24 cellular contexts compared by ENCODE assay signal in the genomic region with DNA sequence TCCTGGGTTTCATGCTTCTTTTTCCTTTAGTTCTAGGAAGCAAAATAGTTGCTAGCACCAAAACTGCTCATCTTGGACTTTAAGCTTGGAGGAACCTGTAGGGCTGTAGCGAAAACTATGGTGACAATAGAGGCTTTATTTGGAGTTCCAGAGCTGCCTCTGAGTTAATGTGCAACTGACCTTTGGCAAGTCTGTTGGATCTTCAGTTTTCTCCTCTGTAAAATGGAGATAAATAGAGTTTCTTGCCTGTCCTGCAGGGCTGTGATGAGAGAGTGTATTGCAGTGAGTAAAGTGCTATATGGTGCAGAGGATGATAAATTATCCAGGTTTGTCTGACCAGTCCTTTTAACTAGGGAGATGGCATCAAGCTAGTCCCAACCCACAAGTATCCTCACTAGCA.
DNase-seq lines count a peak whose midpoint lies in the region; ATAC-seq, FAIRE-seq and TF ChIP-seq lines count a peak whose summit lies in the region.
"Had no signal": no experiment of that assay in that cellular context is flagged by ENCODE, and none has a peak within 500 bp of the region (broad histone marks: within the 10 kb centered on the region; RNA-seq: fewer than 3 reads in every experiment).

No MANE protein-coding gene starts in this region.

- peak overlapping the region in 2 of 3 experiments; percentile 32 to 45; a peak in 3 of 6 replicates for H3K4me3 ChIP-seq in HepG2 (replicated peaks in 1 of 3; ENCODE audit: insufficient read depth in 1 of 3, low read depth in 2 of 3, low read length in 3 of 3)
- H3K4me3 ChIP-seq: GM23338 had no signal

- peak overlapping the region; percentile 35; the same call in 1 of the 2 replicates for H3K9ac ChIP-seq in HepG2 (ENCODE audit: insufficient read depth, low read depth, low read length)

- H3K27ac Mint-ChIP-seq in central memory CD8-positive, alpha-beta T cell (ENCODE audit: low read depth) = no peak overlapping the region
- peak overlapping the region; percentile 24 for H3K27ac Mint-ChIP-seq in nephron progenitor cell
- H3K27ac Mint-ChIP-seq: B cell; CD8-positive, alpha-beta T cell; GM23338; H9 had no signal

- peak overlapping the region; percentile 56 for H3K4me3 Mint-ChIP-seq in central memory CD8-positive, alpha-beta T cell
- H3K4me3 Mint-ChIP-seq in nephron progenitor cell = no peak overlapping the region
- H3K4me3 Mint-ChIP-seq: B cell, GM23338, H9 had no signal

- in situ Hi-C loops in HepG2 (cut with HindIII; ENCODE audit: extremely low pct_ligation_motif_present, low pct_unique_long_range_greater_than_20kb) = no loop called here

- POLR2A ChIA-PET in HepG2 (lab: Yijun Ruan, JAX) = interaction anchor here (0.6 to 1.3 kb wide), 3 partner anchors 14 to 240 kb away, joined by 3 to 5 read pairs (median 3); no protein-coding TSS in a partner anchor

- peaks cover 19% of the 10 kb centered on the region for H3K27me3 Mint-ChIP-seq in central memory CD8-positive, alpha-beta T cell
- H3K27me3 Mint-ChIP-seq in nephron progenitor cell (ENCODE audit: low read depth, poor library complexity) = peaks cover 4% of the 10 kb centered on the region

- H2AFZ ChIP-seq in HepG2 (ENCODE audit: low read length) = no peak overlapping the region
- H2AFZ ChIP-seq: GM23338 had no signal

- BruUV-seq in HepG2 (replicated peaks; lab: Mats Ljungman, UMichigan) = no TSS peak

- TF ChIP-seq EP300 in HepG2 (IDR thresholded peaks at IDR 0.05; ENCODE audit: low read depth in 2 of 2, low read length in 2 of 2) = peak in 1 of 2 experiments; percentile 64; a peak in 2 of 4 replicates
- no peak for TF ChIP-seq EP300 in HepG2 (CRISPR knock-in tag; IDR thresholded peaks at IDR 0.05; ENCODE audit: borderline replicate concordance)

- 0% methylated on average over 1 of the region's 1 CpG for WGBS in HepG2 (ENCODE audit: low lambda C conversion rate)

- intact Hi-C loops in HepG2 (cut with micrococcal nuclease; ENCODE audit: unreplicated experiment) = loop anchor here (1.0 to 5.0 kb wide), 3 partner anchors 64 to 418 kb away; no protein-coding TSS in a partner anchor

- H3K4me1 ChIP-seq in HepG2 (ENCODE audit: insufficient read depth, low read length) = peaks cover 65% of the 10 kb centered on the region
- H3K4me1 ChIP-seq: Caco-2 had no signal

- peak; percentile 83 for FAIRE-seq in HepG2 (lab: Jason Lieb, UNC)
- FAIRE-seq: G401.6 had no signal

- H4K20me1 ChIP-seq in HepG2 (ENCODE audit: insufficient read depth, low read length) = no peaks in the 10 kb centered on the region

- peak overlapping the region; percentile 75 for H3K4me2 ChIP-seq in HepG2 (ENCODE audit: low read depth, low read length)
- H3K4me2 ChIP-seq: GM23338 had no signal

- no peaks in the 10 kb centered on the region for H3K27me3 ChIP-seq in HepG2 (ENCODE audit: control insufficient read depth in 1 of 2, insufficient read depth in 2 of 2, low read length in 2 of 2)

- no peak for TF ChIP-seq RAD21 in HepG2 (CRISPR knock-in tag; IDR thresholded peaks at IDR 0.05)

- no peak for TF ChIP-seq POLR2A in HepG2 (IDR thresholded peaks at IDR 0.05; ENCODE audit: insufficient read depth in 1 of 2, low read depth in 2 of 2, low read length in 2 of 2)

- TF ChIP-seq CTCF in HepG2 (CRISPR knock-in tag; IDR thresholded peaks at IDR 0.05) (no peak), nephron progenitor cell (IDR thresholded peaks at IDR 0.05) (no peak)

- H3K27ac ChIP-seq in HepG2 (ENCODE audit: extremely low read length, insufficient read depth, low read length) = peak overlapping the region; percentile 56
- H3K27ac ChIP-seq: C4-2B, RWPE1 had no signal

- no peak for ATAC-seq in central memory CD8-positive, alpha-beta T cell (replicated peaks; ENCODE audit: extremely low read depth, poor library complexity, severe bottlenecking)
- ATAC-seq in HepG2 (peak; percentile 90), HG02642 (IDR thresholded peaks at IDR 0.05; ENCODE audit: poor library complexity, unreplicated experiment) (no peak), HG03108 (IDR thresholded peaks at IDR 0.05; ENCODE audit: unreplicated experiment) (no peak), GM19455 (IDR thresholded peaks at IDR 0.05; ENCODE audit: unreplicated experiment) (no peak)
- ATAC-seq: CD8-positive, alpha-beta T cell; GM23338 had no signal

- H3K36me3 Mint-ChIP-seq in central memory CD8-positive, alpha-beta T cell (ENCODE audit: insufficient read depth) = no peaks in the 10 kb centered on the region
- no peaks in the 10 kb centered on the region for H3K36me3 Mint-ChIP-seq in nephron progenitor cell (ENCODE audit: low read depth)
- H3K36me3 Mint-ChIP-seq: CD8-positive, alpha-beta T cell had no signal

- H3K79me2 ChIP-seq in HepG2 (ENCODE audit: insufficient read depth, low read length) = no peaks in the 10 kb centered on the region

- no peak for DNase-seq in central memory CD8-positive, alpha-beta T cell (ENCODE audit: low spot score in 2 of 2)
- DNase-seq in HepG2 (ENCODE audit: low spot score) (peak; percentile 82), nephron progenitor cell (no peak), germinal center (ENCODE audit: low spot score) (no peak)
- DNase-seq: Caco-2; CD8-positive, alpha-beta T cell; H9; IMR-90; KG1; NCI-H1048; NCI-H1417; NCI-H1694; NCI-H2029 treated with DMSO at 0.1 percent for 48 hours; NCI-H2227 treated with DMSO at 0.1 percent for 48 hours; NCI-H526 treated with DMSO at 0.1 percent for 48 hours; SHP77 had no signal

- no peaks in the 10 kb centered on the region for H3K9me3 ChIP-seq in HepG2 (ENCODE audit: low read length)
- H3K9me3 ChIP-seq: Caco-2 had no signal

- CTCF ChIA-PET in HepG2 (lab: Yijun Ruan, JAX; ENCODE audit: low intra/inter-chr PET ratio, low total read pairs) = no interaction called here

- H3K4me1 Mint-ChIP-seq in central memory CD8-positive, alpha-beta T cell = peaks cover 30% of the 10 kb centered on the region
- peaks cover 36% of the 10 kb centered on the region for H3K4me1 Mint-ChIP-seq in nephron progenitor cell
- H3K4me1 Mint-ChIP-seq: B cell had no signal

- no peaks in the 10 kb centered on the region for H3K36me3 ChIP-seq in HepG2 (replicated peaks in 1 of 2; ENCODE audit: control insufficient read depth in 1 of 2, insufficient read depth in 2 of 2, low read length in 2 of 2)

- no peaks in the 10 kb centered on the region for H3K9me3 Mint-ChIP-seq in central memory CD8-positive, alpha-beta T cell
- H3K9me3 Mint-ChIP-seq in nephron progenitor cell = no peaks in the 10 kb centered on the region
- H3K9me3 Mint-ChIP-seq: CD8-positive, alpha-beta T cell; GM23338; H9 had no signal

TF ChIP-seq in HepG2, 621 proteins besides CTCF, POLR2A, EP300 and RAD21 (continues in another document):
- TF ChIP-seq ETV5 (CRISPR knock-in tag; IDR thresholded peaks at IDR 0.05; ENCODE audit: borderline replicate concordance) (no peak; the same call in 1 of the 2 replicates), KDM2A (CRISPR knock-in tag; IDR thresholded peaks at IDR 0.05; ENCODE audit: borderline replicate concordance, low read depth) (no peak), ZNF619 (CRISPR knock-in tag; IDR thresholded peaks at IDR 0.05) (no peak), ZNF143 (CRISPR knock-in tag; IDR thresholded peaks at IDR 0.05) (no peak), ZNF597 (CRISPR knock-in tag; IDR thresholded peaks at IDR 0.05) (no peak), ZNF7 (CRISPR knock-in tag; IDR thresholded peaks at IDR 0.05) (no peak), ZMYM3 (CRISPR knock-in tag; IDR thresholded peaks at IDR 0.05) (peak; percentile 83), IKZF4 (CRISPR knock-in tag; IDR thresholded peaks at IDR 0.05; ENCODE audit: borderline replicate concordance, low read depth, not compliant biosample characterization) (no peak), RFX5 (IDR thresholded peaks at IDR 0.05; ENCODE audit: low read depth, low read length) (no peak), ZNF589 (CRISPR knock-in tag; conservative IDR thresholded peaks at IDR 0.05) (no peak), ZNF101 (CRISPR knock-in tag; IDR thresholded peaks at IDR 0.05; ENCODE audit: borderline replicate concordance, low read depth) (no peak), GLI4 (CRISPR knock-in tag; IDR thresholded peaks at IDR 0.05; ENCODE audit: borderline replicate concordance) (no peak), ZSCAN21 (CRISPR knock-in tag; IDR thresholded peaks at IDR 0.05; ENCODE audit: borderline replicate concordance) (no peak), ZNF572 (CRISPR knock-in tag; IDR thresholded peaks at IDR 0.05) (no peak)
- TF ChIP-seq, protein P1, sequence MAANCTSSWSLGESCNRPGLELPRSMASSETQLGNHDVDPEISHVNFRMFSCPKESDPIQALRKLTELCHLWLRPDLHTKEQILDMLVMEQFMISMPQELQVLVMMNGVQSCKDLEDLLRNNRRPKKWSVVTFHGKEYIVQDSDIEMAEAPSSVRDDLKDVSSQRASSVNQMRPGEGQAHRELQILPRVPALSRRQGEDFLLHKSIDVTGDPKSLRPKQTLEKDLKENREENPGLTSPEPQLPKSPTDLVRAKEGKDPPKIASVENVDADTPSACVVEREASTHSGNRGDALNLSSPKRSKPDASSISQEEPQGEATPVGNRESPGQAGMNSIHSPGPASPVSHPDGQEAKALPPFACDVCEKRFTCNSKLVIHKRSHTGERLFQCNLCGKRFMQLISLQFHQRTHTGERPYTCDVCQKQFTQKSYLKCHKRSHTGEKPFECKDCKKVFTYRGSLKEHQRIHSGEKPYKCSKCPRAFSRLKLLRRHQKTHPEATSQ (CRISPR knock-in tag; IDR thresholded peaks at IDR 0.05; ENCODE audit: borderline replicate concordance) = no peak
- TF ChIP-seq, protein P2, sequence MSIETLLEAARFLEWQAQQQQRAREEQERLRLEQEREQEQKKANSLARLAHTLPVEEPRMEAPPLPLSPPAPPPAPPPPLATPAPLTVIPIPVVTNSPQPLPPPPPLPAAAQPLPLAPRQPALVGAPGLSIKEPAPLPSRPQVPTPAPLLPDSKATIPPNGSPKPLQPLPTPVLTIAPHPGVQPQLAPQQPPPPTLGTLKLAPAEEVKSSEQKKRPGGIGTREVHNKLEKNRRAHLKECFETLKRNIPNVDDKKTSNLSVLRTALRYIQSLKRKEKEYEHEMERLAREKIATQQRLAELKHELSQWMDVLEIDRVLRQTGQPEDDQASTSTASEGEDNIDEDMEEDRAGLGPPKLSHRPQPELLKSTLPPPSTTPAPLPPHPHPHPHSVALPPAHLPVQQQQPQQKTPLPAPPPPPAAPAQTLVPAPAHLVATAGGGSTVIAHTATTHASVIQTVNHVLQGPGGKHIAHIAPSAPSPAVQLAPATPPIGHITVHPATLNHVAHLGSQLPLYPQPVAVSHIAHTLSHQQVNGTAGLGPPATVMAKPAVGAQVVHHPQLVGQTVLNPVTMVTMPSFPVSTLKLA (IDR thresholded peaks at IDR 0.05) = no peak
